Comparison of ENCODE assay signal across 8 cellular contexts in genomic region chr13:77779461-77780272, GRCh38.
DNase-seq lines count a peak whose midpoint lies in the region; ATAC-seq and TF ChIP-seq lines count a peak whose summit lies in the region.

No MANE protein-coding gene starts in this region.

- TF ChIP-seq POLR2A in esophagus muscularis mucosa (IDR thresholded peaks at IDR 0.05; ENCODE audit: low read depth): no peak

- H3K36me3 ChIP-seq in esophagus muscularis mucosa: no peaks in the 10 kb centered on the region

- POLR2A ChIA-PET in CD4-positive, alpha-beta T cell (lab: Charles Lee): no interaction called here
- POLR2A ChIA-PET in T-cell (lab: Charles Lee): no interaction called here

- DNase-seq in CD4-positive, alpha-beta T cell: no peak
- DNase-seq in NCI-H1417 treated with DMSO at 0.1 percent for 48 hours (lab: John Stamatoyannopoulos, UW): peak; percentile 48
- DNase-seq in T-cell: peak in 11 of 34 experiments; percentile 1 to 20 (median 7)
- DNase-seq in esophagus muscularis mucosa (ENCODE audit: extremely low spot score): no peak
- no peak for DNase-seq in natural killer cell
- DNase-seq in cerebellum (ENCODE audit: low spot score): no peak

- TF ChIP-seq CTCF in CD4-positive, alpha-beta T cell (IDR thresholded peaks at IDR 0.05): peak; percentile 78
- TF ChIP-seq CTCF in esophagus muscularis mucosa (IDR thresholded peaks at IDR 0.05) (peak; percentile 60 to 75 (median 71)), natural killer cell (IDR thresholded peaks at IDR 0.05) (peak; percentile 83)

- H3K27ac ChIP-seq in CD4-positive, alpha-beta T cell (ENCODE audit: low read depth, low read length): no peak overlapping the region
- H3K27ac ChIP-seq in esophagus muscularis mucosa (replicated peaks in 1 of 4): no peak overlapping the region

- no peak for ATAC-seq in CD4-positive, alpha-beta T cell (ENCODE audit: poor library complexity)
- ATAC-seq in GM18508 (IDR thresholded peaks at IDR 0.05; ENCODE audit: insufficient read depth, unreplicated experiment) (peak; percentile 83), HG02885 (IDR thresholded peaks at IDR 0.05; ENCODE audit: poor library complexity, unreplicated experiment) (peak; percentile 77), T-cell (replicated peaks in 1 of 4) (peak; percentile 49 to 81 (median 58)), natural killer cell (peak; percentile 73 to 82 (median 79))

- 24% methylated on average over 3 of the region's 3 CpGs for WGBS in esophagus muscularis mucosa

- peaks cover 11% of the 10 kb centered on the region for H3K4me1 Mint-ChIP-seq in CD4-positive, alpha-beta T cell (ENCODE audit: low read depth)
- H3K4me1 Mint-ChIP-seq in T-cell (peaks cover 8 to 12% (median 10%) of the 10 kb centered on the region in 3 donors), natural killer cell (peaks cover 6 to 7% of the 10 kb centered on the region in 2 donors)

- H3K27me3 ChIP-seq in CD4-positive, alpha-beta T cell (ENCODE audit: control insufficient read depth, insufficient read depth, low read length): no peaks in the 10 kb centered on the region
- no peaks in the 10 kb centered on the region for H3K27me3 ChIP-seq in esophagus muscularis mucosa

- no peak overlapping the region for H3K4me3 ChIP-seq in esophagus muscularis mucosa

- no peaks in the 10 kb centered on the region for H3K36me3 Mint-ChIP-seq in CD4-positive, alpha-beta T cell (ENCODE audit: low read depth)
- H3K36me3 Mint-ChIP-seq in T-cell: no peaks in the 10 kb centered on the region
- H3K36me3 Mint-ChIP-seq in natural killer cell: no peaks in the 10 kb centered on the region

- H3K27ac Mint-ChIP-seq in CD4-positive, alpha-beta T cell: no peak overlapping the region
- H3K27ac Mint-ChIP-seq in T-cell: no peak overlapping the region
- no peak overlapping the region for H3K27ac Mint-ChIP-seq in natural killer cell

- no peak for TF ChIP-seq EP300 in esophagus muscularis mucosa (IDR thresholded peaks at IDR 0.05)

- CTCF ChIA-PET in CD4-positive, alpha-beta T cell (lab: Charles Lee): no interaction called here
- CTCF ChIA-PET in T-cell (lab: Charles Lee): interaction anchor here in 1 of 2 donors (5.5 kb wide), 1 partner anchor 341 kb away, joined by 31 read pairs; no protein-coding TSS in a partner anchor

- intact Hi-C loops in CD4-positive, alpha-beta T cell (cut with DNase I, micrococcal nuclease): loop anchor here in 1 of 2 experiments (1.0 to 5.0 kb wide), 2 partner anchors 342 to 1198 kb away; no protein-coding TSS in a partner anchor
- intact Hi-C loops in esophagus muscularis mucosa (cut with DNase I): loop anchor here (1.0 kb wide), 1 partner anchor 342 kb away; no protein-coding TSS in a partner anchor
- intact Hi-C loops in natural killer cell (cut with micrococcal nuclease): loop anchor here (1.0 to 2.0 kb wide), 2 partner anchors 342 to 1199 kb away; no protein-coding TSS in a partner anchor

- no peak overlapping the region for H3K4me3 Mint-ChIP-seq in CD4-positive, alpha-beta T cell
- H3K4me3 Mint-ChIP-seq in T-cell: no peak overlapping the region
- no peak overlapping the region for H3K4me3 Mint-ChIP-seq in natural killer cell

- peaks cover 0 to 10% (median 2%) of the 10 kb centered on the region in 4 donors for H3K4me1 ChIP-seq in esophagus muscularis mucosa

- no peaks in the 10 kb centered on the region for H3K9me3 ChIP-seq in CD4-positive, alpha-beta T cell (ENCODE audit: control insufficient read depth, low read length)
- H3K9me3 ChIP-seq in esophagus muscularis mucosa: no peaks in the 10 kb centered on the region

- no peaks in the 10 kb centered on the region for H3K9me3 Mint-ChIP-seq in CD4-positive, alpha-beta T cell
- H3K9me3 Mint-ChIP-seq in T-cell: no peaks in the 10 kb centered on the region
- no peaks in the 10 kb centered on the region for H3K9me3 Mint-ChIP-seq in natural killer cell

- H3K27me3 Mint-ChIP-seq in CD4-positive, alpha-beta T cell: no peaks in the 10 kb centered on the region
- no peaks in the 10 kb centered on the region for H3K27me3 Mint-ChIP-seq in T-cell
- peaks cover 0 to 2% of the 10 kb centered on the region in 2 donors for H3K27me3 Mint-ChIP-seq in natural killer cell (ENCODE audit: low read depth in 2 of 2)
